22 cellular contexts compared by ENCODE assay signal in genomic region chr7:4271716-4272015, GRCh38.
DNase-seq lines count a peak whose midpoint lies in the region; ATAC-seq and TF ChIP-seq lines count a peak whose summit lies in the region.
"Had no signal": no experiment of that assay in that cellular context is flagged by ENCODE, and none has a peak within 500 bp of the region (broad histone marks: within the 10 kb centered on the region; RNA-seq: fewer than 3 reads in every experiment).

No MANE protein-coding gene starts in this region.

- H3K36me3 Mint-ChIP-seq in osteocyte (ENCODE audit: unreplicated experiment): no peaks in the 10 kb centered on the region
- H3K36me3 Mint-ChIP-seq: CD14-positive monocyte; CD8-positive, alpha-beta memory T cell had no signal

- H3K4me3 Mint-ChIP-seq in osteocyte (ENCODE audit: unreplicated experiment): no peak overlapping the region
- H3K4me3 Mint-ChIP-seq: CD14-positive monocyte; CD4-positive, alpha-beta T cell; CD8-positive, alpha-beta memory T cell; HFFc6 had no signal

- peak; percentile 72 for DNase-seq in cardiac septum (ENCODE audit: low spot score)
- no peak for DNase-seq in Right ventricle myocardium inferior (ENCODE audit: missing footprints)
- peak; percentile 75 for DNase-seq in mesenteric fat pad (ENCODE audit: low spot score)
- peak; percentile 71 for DNase-seq in osteocyte (ENCODE audit: extremely low spot score, unreplicated experiment)
- DNase-seq in NOMO-1 (lab: John Stamatoyannopoulos, UW; ENCODE audit: unreplicated experiment in 2 of 2): no peak
- DNase-seq in A172 (ENCODE audit: low spot score): no peak
- DNase-seq in effector CD8-positive, alpha-beta T cell (lab: John Stamatoyannopoulos, UW): no peak
- DNase-seq: ACHN; AML-193; BE2C; CD4-positive, alpha-beta T cell; CD8-positive, alpha-beta memory T cell; DMS 273 treated with DMSO at 0.1 percent for 48 hours; DMS79; EL; GDM1; GOT3; HFFc6 had no signal

- ATAC-seq in Right ventricle myocardium inferior: no peak
- no peak for ATAC-seq in GM21367 (IDR thresholded peaks at IDR 0.05; ENCODE audit: unreplicated experiment)
- ATAC-seq: A549, GM12878 had no signal

- no peaks in the 10 kb centered on the region for H3K27me3 Mint-ChIP-seq in osteocyte (ENCODE audit: unreplicated experiment)

- intact Hi-C loops in cardiac septum (cut with DNase I) (no loop called here), Right ventricle myocardium inferior (cut with DNase I) (no loop called here)

- H3K9me3 Mint-ChIP-seq in osteocyte (ENCODE audit: unreplicated experiment): peaks cover 7% of the 10 kb centered on the region

- no peaks in the 10 kb centered on the region for H3K4me1 Mint-ChIP-seq in osteocyte (ENCODE audit: unreplicated experiment)
- H3K4me1 Mint-ChIP-seq: CD14-positive monocyte; CD8-positive, alpha-beta memory T cell had no signal

- H3K27ac Mint-ChIP-seq in osteocyte (ENCODE audit: unreplicated experiment): no peak overlapping the region
- H3K27ac Mint-ChIP-seq: CD14-positive monocyte; CD4-positive, alpha-beta T cell; HFFc6 had no signal

- no peak for TF ChIP-seq CTCF in osteocyte (IDR thresholded peaks at IDR 0.05)

Comparison
In these comparisons a context has a peak if more than half of its experiments do, and no peak if none do; other contexts are left out.
1. DNase-seq: peak in cardiac septum (single experiment), mesenteric fat pad (single experiment) and osteocyte (single experiment); none in Right ventricle myocardium inferior (single experiment), NOMO-1 (0 of 2), A172 (single experiment) and effector CD8-positive, alpha-beta T cell (single experiment).